8 cellular contexts compared by ENCODE assay signal in genomic region chr1:40039757-40040510, GRCh38. TPM values are rescaled to one million over a fixed set of nuclear protein-coding genes. Genes with fewer than 3 reads are reported as not detected.
DNase-seq lines count a peak whose midpoint lies in the region; ATAC-seq and TF ChIP-seq lines count a peak whose summit lies in the region.

No MANE protein-coding gene starts in this region.

- TF ChIP-seq CTCF in GM23338 (conservative IDR thresholded peaks at IDR 0.05; ENCODE audit: low read depth in 2 of 2) (no peak), SK-N-SH (IDR thresholded peaks at IDR 0.05) (no peak), parathyroid adenoma (IDR thresholded peaks at IDR 0.05) (no peak), upper lobe of right lung (IDR thresholded peaks at IDR 0.05) (no peak)

- peaks cover 27% of the 10 kb centered on the region for H4K20me1 ChIP-seq in GM23338 (replicated peaks; ENCODE audit: insufficient read depth)
- H4K20me1 ChIP-seq in Karpas-422 (ENCODE audit: insufficient read depth, low read depth, low read length), result no peaks in the 10 kb centered on the region; the same call in 1 of the 2 replicates
- peaks cover 40% of the 10 kb centered on the region for H4K20me1 ChIP-seq in SK-N-SH (ENCODE audit: insufficient read depth)

- H3F3A ChIP-seq in GM23338 (replicated peaks; ENCODE audit: low read depth) (peaks cover 3% of the 10 kb centered on the region; the same call in 1 of the 2 replicates), SK-N-SH (replicated peaks; ENCODE audit: insufficient read depth) (peaks cover 17% of the 10 kb centered on the region)

- H3K79me2 ChIP-seq in GM23338 (replicated peaks; ENCODE audit: insufficient read depth) (peaks cover 43% of the 10 kb centered on the region), Karpas-422 (ENCODE audit: low read length) (peaks cover 43% of the 10 kb centered on the region), SK-N-SH (ENCODE audit: insufficient read depth) (peaks cover 48% of the 10 kb centered on the region), parathyroid adenoma (peaks cover 15% of the 10 kb centered on the region)

- CTCF ChIA-PET in SK-N-SH (lab: Yijun Ruan, JAX), result interaction anchor here (0.6 to 1.2 kb wide), 8 partner anchors 8 to 320 kb away, joined by 3 to 6 read pairs (median 3); partner anchors contain the start of gene MYCL

- H3K4me1 ChIP-seq in GM23338 (ENCODE audit: insufficient read depth), result peaks cover 13% of the 10 kb centered on the region
- peaks cover 47% of the 10 kb centered on the region for H3K4me1 ChIP-seq in Karpas-422 (ENCODE audit: low read length)
- H3K4me1 ChIP-seq in SK-N-SH (ENCODE audit: control insufficient read depth in 1 of 2, insufficient read depth in 2 of 2, low read depth in 1 of 2, low read length in 1 of 2), result peaks cover 20 to 27% of the 10 kb centered on the region in 2 experiments
- peaks cover 15% of the 10 kb centered on the region for H3K4me1 ChIP-seq in parathyroid adenoma
- H3K4me1 ChIP-seq in upper lobe of right lung, result peaks cover 57% of the 10 kb centered on the region

- H3K9ac ChIP-seq in Karpas-422 (ENCODE audit: low read length) (peak overlapping the region; percentile 82), SK-N-SH (peak overlapping the region; percentile 94), parathyroid adenoma (peak overlapping the region; percentile 69)

- no peaks in the 10 kb centered on the region for H3K9me2 ChIP-seq in GM23338 (ENCODE audit: insufficient read depth)
- H3K9me2 ChIP-seq in Karpas-422 (replicated peaks; ENCODE audit: insufficient read depth, low read length), result no peaks in the 10 kb centered on the region
- no peaks in the 10 kb centered on the region for H3K9me2 ChIP-seq in SK-N-SH

- TF ChIP-seq RAD21 in SK-N-SH (IDR thresholded peaks at IDR 0.05; ENCODE audit: low read length), result no peak

- intact Hi-C loops in head of caudate nucleus (cut with DNase I), result loop anchor here (10.0 kb wide), 1 partner anchor 135 kb away; the partner anchor contains the start of gene MYCL
- intact Hi-C loops in upper lobe of right lung (cut with DNase I), result no loop called here

- H3K4me1 Mint-ChIP-seq in GM23338, result peaks cover 21% of the 10 kb centered on the region
- H3K4me1 Mint-ChIP-seq in activated naive CD4-positive, alpha-beta T cell treated with anti-CD3 and anti-CD28 coated beads, Interleukin-2, amount 50 U/mL, for 24 hours, result peaks cover 73% of the 10 kb centered on the region

- H3K4me3 ChIP-seq in GM23338 (peak overlapping the region; percentile 96), Karpas-422 (ENCODE audit: low read length) (peak overlapping the region; percentile 71), SK-N-SH (ENCODE audit: low read depth in 2 of 2, low read length in 1 of 2) (peak overlapping the region; percentile 97 to 98), parathyroid adenoma (ENCODE audit: low read depth, low read length) (peak overlapping the region; percentile 99), upper lobe of right lung (peak overlapping the region; percentile 99)

- ATAC-seq in GM23338 (peak; percentile 82), upper lobe of right lung (peak; percentile 81)

- H3K9me3 ChIP-seq in Karpas-422 (ENCODE audit: low read length) (no peaks in the 10 kb centered on the region), SK-N-SH (no peaks in the 10 kb centered on the region), parathyroid adenoma (ENCODE audit: control insufficient read depth, low read length) (no peaks in the 10 kb centered on the region), upper lobe of right lung (no peaks in the 10 kb centered on the region)

- peaks cover 10% of the 10 kb centered on the region for H3K27me3 Mint-ChIP-seq in GM23338 (ENCODE audit: insufficient read depth, low read depth, poor library complexity)
- H3K27me3 Mint-ChIP-seq in activated naive CD4-positive, alpha-beta T cell treated with anti-CD3 and anti-CD28 coated beads, Interleukin-2, amount 50 U/mL, for 24 hours, result no peaks in the 10 kb centered on the region

- peak overlapping the region; percentile 97 for H3K4me3 Mint-ChIP-seq in GM23338
- peak overlapping the region; percentile 97 for H3K4me3 Mint-ChIP-seq in activated naive CD4-positive, alpha-beta T cell treated with anti-CD3 and anti-CD28 coated beads, Interleukin-2, amount 50 U/mL, for 24 hours

- H2AFZ ChIP-seq in GM23338, result no peak overlapping the region
- H2AFZ ChIP-seq in Karpas-422 (ENCODE audit: low read length), result peak overlapping the region; percentile 4; the same call in 1 of the 2 replicates
- H2AFZ ChIP-seq in SK-N-SH (ENCODE audit: low read depth), result peak overlapping the region; percentile 75
- H2AFZ ChIP-seq in parathyroid adenoma, result peak overlapping the region; percentile 81

- H3K27ac ChIP-seq in GM23338 (ENCODE audit: low read depth) (peak overlapping the region; percentile 100), Karpas-422 (ENCODE audit: low read length) (peak overlapping the region; percentile 93), SK-N-SH (ENCODE audit: low read depth in 2 of 2, low read length in 1 of 2) (peak overlapping the region; percentile 95), parathyroid adenoma (peak overlapping the region; percentile 99), upper lobe of right lung (peak overlapping the region; percentile 99)

- H3K4me2 ChIP-seq in GM23338 (peak overlapping the region; percentile 80), Karpas-422 (ENCODE audit: low read depth, low read length, poor library complexity, severe bottlenecking) (peak overlapping the region; percentile 82), SK-N-SH (peak overlapping the region; percentile 88), parathyroid adenoma (ENCODE audit: low read length) (peak overlapping the region; percentile 100)

- POLR2A ChIA-PET in SK-N-SH (lab: Yijun Ruan, JAX), result interaction anchor here (0.6 kb wide), 1 partner anchor 229 kb away, joined by 3 read pairs; no protein-coding TSS in a partner anchor

- peak; percentile 71 for DNase-seq in GF-D8 (lab: John Stamatoyannopoulos, UW)
- DNase-seq in GM23338 (ENCODE audit: low spot score), result peak; percentile 91
- DNase-seq in Karpas-422, result peak; percentile 95
- peak; percentile 84 for DNase-seq in SK-N-SH
- peak in 41 of 42 donors; percentile 28 to 80 (median 64) for DNase-seq in head of caudate nucleus
- peak; percentile 95 for DNase-seq in upper lobe of right lung

- H3K9me3 Mint-ChIP-seq in GM23338, result no peaks in the 10 kb centered on the region; the same call in 2 of the 3 replicates
- H3K9me3 Mint-ChIP-seq in activated naive CD4-positive, alpha-beta T cell treated with anti-CD3 and anti-CD28 coated beads, Interleukin-2, amount 50 U/mL, for 24 hours, result no peaks in the 10 kb centered on the region

- peaks cover 20% of the 10 kb centered on the region for H3K36me3 Mint-ChIP-seq in GM23338 (ENCODE audit: low read depth)
- peaks cover 10% of the 10 kb centered on the region for H3K36me3 Mint-ChIP-seq in activated naive CD4-positive, alpha-beta T cell treated with anti-CD3 and anti-CD28 coated beads, Interleukin-2, amount 50 U/mL, for 24 hours

- peak overlapping the region; percentile 99 for H3K27ac Mint-ChIP-seq in GM23338
- H3K27ac Mint-ChIP-seq in activated naive CD4-positive, alpha-beta T cell treated with anti-CD3 and anti-CD28 coated beads, Interleukin-2, amount 50 U/mL, for 24 hours, result peak overlapping the region; percentile 98

- no peaks in the 10 kb centered on the region for H3K27me3 ChIP-seq in GM23338 (ENCODE audit: insufficient read depth)
- no peaks in the 10 kb centered on the region for H3K27me3 ChIP-seq in Karpas-422 (ENCODE audit: low read length)
- H3K27me3 ChIP-seq in SK-N-SH (ENCODE audit: insufficient read depth), result no peaks in the 10 kb centered on the region
- no peaks in the 10 kb centered on the region for H3K27me3 ChIP-seq in parathyroid adenoma (ENCODE audit: control insufficient read depth, insufficient read depth, low read length)
- no peaks in the 10 kb centered on the region for H3K27me3 ChIP-seq in upper lobe of right lung

- TF ChIP-seq EP300 in SK-N-SH (IDR thresholded peaks at IDR 0.05; ENCODE audit: borderline replicate concordance in 1 of 2, low read depth in 1 of 2, low read length in 1 of 2), result peak in 1 of 2 experiments; percentile 10; a peak in 1 of 4 replicates

- 0% methylated on average over 27 of the region's 52 CpGs for WGBS in SK-N-SH (ENCODE audit: low lambda C conversion rate)

- H3K36me3 ChIP-seq in GM23338 (ENCODE audit: insufficient read depth) (no peaks in the 10 kb centered on the region), Karpas-422 (ENCODE audit: insufficient read depth, low read length) (0 out of 2 replicates have a peak, but pooled peaks cover 5% of the 10 kb centered on the region), SK-N-SH (replicated peaks in 1 of 2; ENCODE audit: control insufficient read depth in 1 of 2, insufficient read depth in 2 of 2, low read length in 1 of 2) (peaks cover 8 to 20% of the 10 kb centered on the region in 2 experiments), parathyroid adenoma (ENCODE audit: control insufficient read depth, insufficient read depth, low read length) (no peaks in the 10 kb centered on the region), upper lobe of right lung (no peaks in the 10 kb centered on the region)

TF ChIP-seq in GM23338, 12 proteins besides CTCF, POLR2A, EP300 and RAD21:
- TF ChIP-seq POLR2AphosphoS5 (IDR thresholded peaks at IDR 0.05; ENCODE audit: low read depth) (peak; percentile 92), ZNF114 (CRISPR knock-in tag; IDR thresholded peaks at IDR 0.05) (no peak)

TF ChIP-seq in SK-N-SH, 30 proteins besides CTCF, POLR2A, EP300 and RAD21 (continues in another document):
- TF ChIP-seq MXI1 (IDR thresholded peaks at IDR 0.05; ENCODE audit: low read depth, low read length) (no peak), JUND (IDR thresholded peaks at IDR 0.05) (no peak), GABPA (IDR thresholded peaks at IDR 0.05; ENCODE audit: low read depth) (peak; percentile 64)

RNA-seq across cellular contexts. Expression of gene CAP1, which starts 0.6 kb away (rescaled TPM):
- 222 and 254 TPM in 2 replicates for total RNA-seq in GM23338 (2014; rRNA removed; shearing (Covaris generic))
- 109 and 133 TPM in 2 replicates for polyA plus RNA-seq in GM23338 (2016; fragmentation: Nextera tagmentation; extraction: Ambion mirVana)
- 217 and 229 TPM in 2 replicates for total RNA-seq in Karpas-422 (2014; rRNA removed; shearing (Covaris generic); ENCODE audit: low replicate concordance)
- polyA plus RNA-seq in SK-N-SH (2012; rRNA removed), result 244 and 330 TPM in 2 replicates
- 301 and 309 TPM in 2 replicates for polyA plus RNA-seq in SK-N-SH (2012; cell fraction: cytosol; rRNA removed)
- polyA plus RNA-seq in SK-N-SH (2012; cell fraction: nucleus; rRNA removed), result 130 and 274 TPM in 2 replicates
- 373 TPM for total RNA-seq in upper lobe of right lung

RNA-seq across cellular contexts. Expression of gene PPT1, which starts 57.1 kb away (rescaled TPM):
- total RNA-seq in GM23338 (2014; rRNA removed; shearing (Covaris generic)), result 202 and 234 TPM in 2 replicates
- polyA plus RNA-seq in GM23338 (2016; fragmentation: Nextera tagmentation; extraction: Ambion mirVana) (59.4 and 67.4 TPM in 2 replicates), SK-N-SH (2012; rRNA removed) (26.0 and 37.6 TPM in 2 replicates)
- 49.5 and 77.4 TPM in 2 replicates for total RNA-seq in Karpas-422 (2014; rRNA removed; shearing (Covaris generic); ENCODE audit: low replicate concordance)
- 37.4 and 38.5 TPM in 2 replicates for polyA plus RNA-seq in SK-N-SH (2012; cell fraction: cytosol; rRNA removed)
- 11.1 and 21.7 TPM in 2 replicates for polyA plus RNA-seq in SK-N-SH (2012; cell fraction: nucleus; rRNA removed)
- 166 TPM for total RNA-seq in upper lobe of right lung

Comparison
In these comparisons a context has a peak if more than half of its experiments do, and no peak if none do; other contexts are left out.
1. Peak in every context shown above with its lines: DNase-seq, ATAC-seq, H3K4me3 ChIP-seq and H3K27ac ChIP-seq.